ENCODE assay signal across 10 cellular contexts in genomic region chr18:50624981-50625380, GRCh38.
"Had no signal": no experiment of that assay in that cellular context is flagged by ENCODE, and none has a peak within 500 bp of the region (broad histone marks: within the 10 kb centered on the region; RNA-seq: fewer than 3 reads in every experiment).

No MANE protein-coding gene starts in this region.

- H3K4me1 ChIP-seq: HAP-1 had no signal

- H3K27ac Mint-ChIP-seq: HFFc6, IgD-negative memory B cell had no signal

- H3K27ac ChIP-seq: GM23248, HL-60 had no signal

- H3K36me3 ChIP-seq: HAP-1 had no signal

- H3K4me3 ChIP-seq: GM23248, HAP-1 had no signal

- H3K4me1 Mint-ChIP-seq: IgD-negative memory B cell had no signal

- DNase-seq: GM23248, GOT3, H7, HFFc6, KBM-7 had no signal

- FAIRE-seq: HepG2 had no signal

- H3K4me3 Mint-ChIP-seq: HFFc6, IgD-negative memory B cell had no signal

- ATAC-seq: HCT116, HepG2 had no signal

- H3K9me3 ChIP-seq: HAP-1 had no signal
